Comparison of ENCODE assay signal across 1 cellular context in the genomic region with DNA sequence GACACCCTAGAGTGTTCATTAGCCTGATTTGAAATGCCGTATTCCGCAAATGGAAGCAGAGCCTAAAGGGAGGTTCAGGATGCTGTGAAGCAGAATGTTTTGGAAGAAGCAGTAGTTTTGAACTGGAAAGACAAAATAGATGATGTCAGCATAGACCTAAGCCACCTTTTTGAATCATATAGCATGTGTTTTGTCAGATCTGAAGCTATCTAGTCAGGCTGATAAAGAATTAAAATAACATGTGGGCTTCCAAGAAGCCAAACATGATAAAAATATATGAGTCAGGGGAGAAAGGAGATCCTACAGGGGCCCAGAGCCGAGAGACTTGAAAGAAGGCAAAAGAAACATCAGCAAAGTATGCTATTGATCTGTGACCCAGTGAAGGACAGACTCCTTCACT.
TF ChIP-seq lines count a peak whose summit lies in the region.

No MANE protein-coding gene starts in this region.

TF ChIP-seq in endothelial cell of umbilical vein, 7 proteins besides CTCF, POLR2A, EP300 and RAD21 (continued from another document):
- TF ChIP-seq, protein P1, sequence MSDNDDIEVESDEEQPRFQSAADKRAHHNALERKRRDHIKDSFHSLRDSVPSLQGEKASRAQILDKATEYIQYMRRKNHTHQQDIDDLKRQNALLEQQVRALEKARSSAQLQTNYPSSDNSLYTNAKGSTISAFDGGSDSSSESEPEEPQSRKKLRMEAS (IDR thresholded peaks at IDR 0.05; ENCODE audit: insufficient read depth, insufficient read length) = no peak
- no peak for TF ChIP-seq FOS (IDR thresholded peaks at IDR 0.05; ENCODE audit: borderline replicate concordance, insufficient read depth, low read length)
- no peak for TF ChIP-seq GATA2 (IDR thresholded peaks at IDR 0.05; ENCODE audit: insufficient read depth, insufficient read length, low read depth, low read length)
- TF ChIP-seq POLR2AphosphoS5 (IDR thresholded peaks at IDR 0.05; ENCODE audit: insufficient read depth, low read depth, low read length) = no peak
- no peak for TF ChIP-seq EZH2 (IDR thresholded peaks at IDR 0.05; ENCODE audit: borderline replicate concordance, low read depth, low read length, severe bottlenecking)
- no peak for TF ChIP-seq MYC (IDR thresholded peaks at IDR 0.05; ENCODE audit: low read depth, low read length)
